ENCODE assay signal across 8 cellular contexts in genomic region chr5:147098233-147098790, GRCh38.
DNase-seq lines count a peak whose midpoint lies in the region; ATAC-seq and TF ChIP-seq lines count a peak whose summit lies in the region.

No MANE protein-coding gene starts in this region.

- H3K79me2 ChIP-seq in DOHH2 (ENCODE audit: control insufficient read depth, low read length) (no peaks in the 10 kb centered on the region), mammary epithelial cell (ENCODE audit: insufficient read depth, low read length) (no peaks in the 10 kb centered on the region)

- DNase-seq in NCI-H446 (lab: John Stamatoyannopoulos, UW) (peak; percentile 44 to 69), mammary epithelial cell (peak; percentile 22), kidney epithelial cell (ENCODE audit: low read depth) (no peak), natural killer cell (no peak)

- no peak overlapping the region for H3K27ac Mint-ChIP-seq in natural killer cell

- no peak overlapping the region for H3K4me3 ChIP-seq in DOHH2 (ENCODE audit: low read length)
- H3K4me3 ChIP-seq in mammary epithelial cell (replicated peaks in 1 of 3; ENCODE audit: insufficient read depth in 1 of 3, low read depth in 2 of 3, low read length in 3 of 3) = no peak overlapping the region
- no peak overlapping the region for H3K4me3 ChIP-seq in kidney epithelial cell (ENCODE audit: low read depth, low read length)

- H3K4me2 ChIP-seq in DOHH2 (ENCODE audit: low read length) (no peak overlapping the region), mammary epithelial cell (ENCODE audit: insufficient read depth, low read depth, low read length) (peak overlapping the region; percentile 27)

- H4K20me1 ChIP-seq in DOHH2 (ENCODE audit: control insufficient read depth, insufficient read depth, low read depth, low read length) (no peaks in the 10 kb centered on the region), mammary epithelial cell (ENCODE audit: insufficient read depth, low read length) (no peaks in the 10 kb centered on the region)

- H3F3A ChIP-seq in DOHH2 (ENCODE audit: control insufficient read depth, insufficient read depth) = no peaks in the 10 kb centered on the region

- H3K9me2 ChIP-seq in DOHH2 (replicated peaks; ENCODE audit: control insufficient read depth, low read length) = no peaks in the 10 kb centered on the region

- peak overlapping the region; percentile 30 for H2AFZ ChIP-seq in mammary epithelial cell (ENCODE audit: low read depth, low read length)

- intact Hi-C loops in mammary epithelial cell (cut with micrococcal nuclease) (loop anchor here (1.0 to 10.0 kb wide), 2 partner anchors 90 to 266 kb away; no protein-coding TSS in a partner anchor), natural killer cell (cut with micrococcal nuclease) (no loop called here)

- ATAC-seq in HG02623 (IDR thresholded peaks at IDR 0.05; ENCODE audit: unreplicated experiment) (peak; percentile 50), GM21619 (IDR thresholded peaks at IDR 0.05; ENCODE audit: unreplicated experiment) (no peak), GM19324 (IDR thresholded peaks at IDR 0.05; ENCODE audit: low FRiP score, unreplicated experiment) (no peak), natural killer cell (no peak)

- no peaks in the 10 kb centered on the region for H3K4me1 Mint-ChIP-seq in natural killer cell

- TF ChIP-seq CTCF in DOHH2 (IDR thresholded peaks at IDR 0.05; ENCODE audit: low read depth, low read length, poor library complexity, severe bottlenecking) = peak; percentile 60
- TF ChIP-seq CTCF in mammary epithelial cell (conservative IDR thresholded peaks at IDR 0.05 in 1 of 2, IDR thresholded peaks at IDR 0.05 in 1 of 2; ENCODE audit: extremely low read depth in 1 of 2, insufficient read depth in 1 of 2, low read depth in 1 of 2, low read length in 2 of 2) = peak; percentile 42 to 52
- peak; percentile 57 for TF ChIP-seq CTCF in kidney epithelial cell (IDR thresholded peaks at IDR 0.05; ENCODE audit: insufficient read depth, low read length, poor library complexity, severe bottlenecking)
- TF ChIP-seq CTCF in natural killer cell (IDR thresholded peaks at IDR 0.05) = no peak

- CTCF ChIA-PET in mammary epithelial cell (lab: Charles Lee; ENCODE audit: low non-redundant PET) = interaction anchor here (0.6 to 1.0 kb wide), 3 partner anchors 23 to 272 kb away, joined by 6 to 8 read pairs (median 6); no protein-coding TSS in a partner anchor

- H3K27me3 ChIP-seq in DOHH2 (ENCODE audit: control insufficient read depth, low read length) (no peaks in the 10 kb centered on the region), mammary epithelial cell (ENCODE audit: insufficient read depth, low read length) (no peaks in the 10 kb centered on the region), kidney epithelial cell (ENCODE audit: control insufficient read depth, insufficient read depth, low read length) (no peaks in the 10 kb centered on the region)

- no peaks in the 10 kb centered on the region for H3K36me3 ChIP-seq in DOHH2 (ENCODE audit: control insufficient read depth, low read length)
- no peaks in the 10 kb centered on the region for H3K36me3 ChIP-seq in mammary epithelial cell (ENCODE audit: insufficient read depth, low read length)
- no peaks in the 10 kb centered on the region for H3K36me3 ChIP-seq in kidney epithelial cell (ENCODE audit: control insufficient read depth, insufficient read depth, low read length)

- peaks cover 0 to 14% of the 10 kb centered on the region in 2 donors for H3K27me3 Mint-ChIP-seq in natural killer cell (ENCODE audit: low read depth in 2 of 2)

- H3K36me3 Mint-ChIP-seq in natural killer cell = no peaks in the 10 kb centered on the region

- H3K27ac ChIP-seq in DOHH2 (ENCODE audit: low read depth, low read length) = no peak overlapping the region
- no peak overlapping the region for H3K27ac ChIP-seq in mammary epithelial cell (ENCODE audit: insufficient read depth, low read depth, low read length)

- BruUV-seq in mammary epithelial cell (replicated peaks; lab: Mats Ljungman, UMichigan) = no TSS peak

- H3K9ac ChIP-seq in mammary epithelial cell (ENCODE audit: insufficient read depth, low read length) = no peak overlapping the region

- no peaks in the 10 kb centered on the region for H3K4me1 ChIP-seq in DOHH2 (ENCODE audit: control insufficient read depth, low read length)
- peaks cover 5% of the 10 kb centered on the region for H3K4me1 ChIP-seq in mammary epithelial cell (ENCODE audit: insufficient read depth, low read length)

- no peaks in the 10 kb centered on the region for H3K9me3 Mint-ChIP-seq in natural killer cell

- in situ Hi-C loops in mammary epithelial cell (cut with MboI; ENCODE audit: low sequenced_read_pairs in 2 of 2) = no loop called here

- no peak overlapping the region for H3K4me3 Mint-ChIP-seq in natural killer cell

- WGBS in mammary epithelial cell (ENCODE audit: low coverage, missing lambda C conversion rate) = 24% methylated on average over 5 of the region's 5 CpGs

- dilution Hi-C loops in mammary epithelial cell (cut with HindIII; ENCODE audit: low sequenced_read_pairs) = no loop called here

- H3K9me3 ChIP-seq in DOHH2 (ENCODE audit: control insufficient read depth, insufficient read depth, low read length) = no peaks in the 10 kb centered on the region
- no peaks in the 10 kb centered on the region for H3K9me3 ChIP-seq in mammary epithelial cell (replicated peaks; ENCODE audit: insufficient read depth, low read length)

Comparison
In these comparisons a context has a peak if more than half of its experiments do, and no peak if none do; other contexts are left out.
1. DNase-seq: peak in NCI-H446 (2 of 2) and mammary epithelial cell (single experiment); none in kidney epithelial cell (single experiment) and natural killer cell (single experiment).